In genomic region chr19:38654478-38655079, GRCh38 we compare ENCODE assay signal across 9 cellular contexts. TPM values are rescaled to one million over a fixed set of nuclear protein-coding genes. Genes with fewer than 3 reads are reported as not detected.
DNase-seq lines count a peak whose midpoint lies in the region; ATAC-seq and TF ChIP-seq lines count a peak whose summit lies in the region.
"Had no signal": no experiment of that assay in that cellular context is flagged by ENCODE, and none has a peak within 500 bp of the region (broad histone marks: within the 10 kb centered on the region; RNA-seq: fewer than 3 reads in every experiment).

No MANE protein-coding gene starts in this region.

- no peak for ATAC-seq in stimulated activated naive CD8-positive, alpha-beta T cell treated with anti-CD3 and anti-CD28 coated beads, Interleukin-15, amount 100 ng/mL, for 72 hours
- ATAC-seq in aorta (ENCODE audit: low FRiP score): no peak
- no peak for ATAC-seq in GM18870 (IDR thresholded peaks at IDR 0.05; ENCODE audit: unreplicated experiment)

- H3K9me3 Mint-ChIP-seq in stimulated activated naive CD8-positive, alpha-beta T cell treated with anti-CD3 and anti-CD28 coated beads, Interleukin-15, Interleukin-2, amounts not matched to agents 100 ng/mL and 50 ng/mL, for 24 hours: no peaks in the 10 kb centered on the region
- H3K9me3 Mint-ChIP-seq in stimulated activated naive CD8-positive, alpha-beta T cell treated with anti-CD3 and anti-CD28 coated beads, Interleukin-15, amount 100 ng/mL, for 72 hours: no peaks in the 10 kb centered on the region
- H3K9me3 Mint-ChIP-seq in chondrocyte (ENCODE audit: low read depth): no peaks in the 10 kb centered on the region
- H3K9me3 Mint-ChIP-seq: memory B cell had no signal

- H3K9me3 ChIP-seq in muscle layer of colon (ENCODE audit: low read length): no peaks in the 10 kb centered on the region
- H3K9me3 ChIP-seq in aorta (ENCODE audit: control insufficient read depth, low read length): no peaks in the 10 kb centered on the region
- H3K9me3 ChIP-seq in BE2C: no peaks in the 10 kb centered on the region

- H3K27ac Mint-ChIP-seq in stimulated activated naive CD8-positive, alpha-beta T cell treated with anti-CD3 and anti-CD28 coated beads, Interleukin-15, Interleukin-2, amounts not matched to agents 100 ng/mL and 50 ng/mL, for 24 hours: peak overlapping the region; percentile 22
- peak overlapping the region in 1 of 2 donors; percentile 50 for H3K27ac Mint-ChIP-seq in stimulated activated naive CD8-positive, alpha-beta T cell treated with anti-CD3 and anti-CD28 coated beads, Interleukin-15, amount 100 ng/mL, for 72 hours
- peak overlapping the region; percentile 99 for H3K27ac Mint-ChIP-seq in chondrocyte (ENCODE audit: unreplicated experiment)

- no peak overlapping the region for H3K9ac ChIP-seq in muscle layer of colon (ENCODE audit: low read length)

- no peaks in the 10 kb centered on the region for H3K27me3 ChIP-seq in muscle layer of colon (ENCODE audit: control insufficient read depth in 1 of 2, insufficient read depth in 2 of 2, low read length in 2 of 2)
- H3K27me3 ChIP-seq in aorta (ENCODE audit: control insufficient read depth in 1 of 2, insufficient read depth in 2 of 2, low read length in 1 of 2): no peaks in the 10 kb centered on the region
- H3K27me3 ChIP-seq in BE2C: no peaks in the 10 kb centered on the region

- H3K27ac ChIP-seq in muscle layer of colon (ENCODE audit: low read depth, low read length): peak overlapping the region; percentile 48
- peak overlapping the region; percentile 94 to 97 for H3K27ac ChIP-seq in aorta (ENCODE audit: low read depth in 1 of 2, low read length in 2 of 2)

- intact Hi-C loops in aorta (cut with DNase I): loop anchor here in 1 of 2 donors (10.0 kb wide), 1 partner anchor 180 kb away; the partner anchor contains the start of gene ECH1

- 3 to 5% methylated on average over 10 of the region's 10 CpGs for WGBS in aorta, 2 donors

- no peak overlapping the region for H3K4me3 Mint-ChIP-seq in stimulated activated naive CD8-positive, alpha-beta T cell treated with anti-CD3 and anti-CD28 coated beads, Interleukin-15, Interleukin-2, amounts not matched to agents 100 ng/mL and 50 ng/mL, for 24 hours
- H3K4me3 Mint-ChIP-seq in stimulated activated naive CD8-positive, alpha-beta T cell treated with anti-CD3 and anti-CD28 coated beads, Interleukin-15, amount 100 ng/mL, for 72 hours: peak overlapping the region in 1 of 2 donors; percentile 63
- peak overlapping the region; percentile 10 for H3K4me3 Mint-ChIP-seq in chondrocyte (ENCODE audit: unreplicated experiment)
- H3K4me3 Mint-ChIP-seq: memory B cell had no signal

- peaks cover 96% of the 10 kb centered on the region for H3K4me1 ChIP-seq in muscle layer of colon (ENCODE audit: insufficient read depth, low read length)
- peaks cover 11 to 19% of the 10 kb centered on the region in 2 donors for H3K4me1 ChIP-seq in aorta (ENCODE audit: control insufficient read depth in 1 of 2, insufficient read depth in 2 of 2, low read length in 2 of 2)
- peaks cover 8% of the 10 kb centered on the region; the same call in 1 of the 2 replicates for H3K4me1 ChIP-seq in BE2C

- no peaks in the 10 kb centered on the region for H3K36me3 ChIP-seq in muscle layer of colon (ENCODE audit: insufficient read depth, low read length)
- peaks cover 0 to 2% of the 10 kb centered on the region in 2 donors for H3K36me3 ChIP-seq in aorta (ENCODE audit: control insufficient read depth in 1 of 2, insufficient read depth in 2 of 2, low read length in 1 of 2)
- H3K36me3 ChIP-seq in BE2C: peaks cover 17% of the 10 kb centered on the region

- H3K27me3 Mint-ChIP-seq in stimulated activated naive CD8-positive, alpha-beta T cell treated with anti-CD3 and anti-CD28 coated beads, Interleukin-15, Interleukin-2, amounts not matched to agents 100 ng/mL and 50 ng/mL, for 24 hours: no peaks in the 10 kb centered on the region
- peaks cover 21% of the 10 kb centered on the region for H3K27me3 Mint-ChIP-seq in stimulated activated naive CD8-positive, alpha-beta T cell treated with anti-CD3 and anti-CD28 coated beads, Interleukin-15, amount 100 ng/mL, for 72 hours
- no peaks in the 10 kb centered on the region for H3K27me3 Mint-ChIP-seq in chondrocyte (ENCODE audit: low read depth)
- H3K27me3 Mint-ChIP-seq: memory B cell had no signal

- peaks cover 24% of the 10 kb centered on the region for H3K36me3 Mint-ChIP-seq in stimulated activated naive CD8-positive, alpha-beta T cell treated with anti-CD3 and anti-CD28 coated beads, Interleukin-15, Interleukin-2, amounts not matched to agents 100 ng/mL and 50 ng/mL, for 24 hours (ENCODE audit: low read depth)
- H3K36me3 Mint-ChIP-seq in chondrocyte (ENCODE audit: low read depth): peaks cover 9% of the 10 kb centered on the region

- H3K4me3 ChIP-seq in muscle layer of colon (ENCODE audit: low read depth in 1 of 2, low read length in 2 of 2) (no peak overlapping the region), aorta (ENCODE audit: low read length in 2 of 2) (peak overlapping the region in 1 of 2 donors; percentile 11), BE2C (ENCODE audit: low read depth, low read length) (no peak overlapping the region)

- TF ChIP-seq CTCF in chondrocyte (IDR thresholded peaks at IDR 0.05) (no peak), BE2C (IDR thresholded peaks at IDR 0.05; ENCODE audit: low read depth, low read length) (no peak)

- no peak for DNase-seq in stimulated activated naive CD8-positive, alpha-beta T cell treated with anti-CD3 and anti-CD28 coated beads, Interleukin-15, amount 100 ng/mL, for 72 hours
- DNase-seq in chondrocyte (ENCODE audit: low spot score) (no peak), aorta (no peak), BE2C (no peak), NCI-H2107 (lab: John Stamatoyannopoulos, UW) (no peak)

- H3K4me1 Mint-ChIP-seq in stimulated activated naive CD8-positive, alpha-beta T cell treated with anti-CD3 and anti-CD28 coated beads, Interleukin-15, Interleukin-2, amounts not matched to agents 100 ng/mL and 50 ng/mL, for 24 hours (ENCODE audit: low read depth): peaks cover 88% of the 10 kb centered on the region
- H3K4me1 Mint-ChIP-seq in stimulated activated naive CD8-positive, alpha-beta T cell treated with anti-CD3 and anti-CD28 coated beads, Interleukin-15, amount 100 ng/mL, for 72 hours: peaks cover 87% of the 10 kb centered on the region
- H3K4me1 Mint-ChIP-seq in chondrocyte (ENCODE audit: low read depth): peaks cover 100% of the 10 kb centered on the region

RNA-seq across cellular contexts. Expression of gene ACTN4, which starts 7.1 kb away (rescaled TPM):
- total RNA-seq in chondrocyte (641 to 921 TPM (median 917 TPM) in 3 replicates), aorta (1,000 to 10,000 TPM in 1 of 2 donors, 100 to 1,000 TPM in 1; 794 to 1,985 TPM)
- 100 to 1,000 TPM; 111 to 163 TPM for polyA plus RNA-seq in aorta
- 179 TPM for polyA plus RNA-seq in BE2C (2012; ENCODE audit: insufficient read depth, insufficient read length, low read depth)

RNA-seq across cellular contexts. Expression of gene EIF3K, which starts 35.6 kb away (rescaled TPM):
- 177 to 208 TPM (median 185 TPM) in 3 replicates for total RNA-seq in chondrocyte
- total RNA-seq in aorta: 100 to 1,000 TPM; 171 to 183 TPM
- 100 to 1,000 TPM; 299 to 445 TPM for polyA plus RNA-seq in aorta
- 581 TPM for polyA plus RNA-seq in BE2C (2012; ENCODE audit: insufficient read depth, insufficient read length, low read depth)

RNA-seq across cellular contexts. Expression of gene MAP4K1, which starts 36.8 kb away (rescaled TPM):
- total RNA-seq in chondrocyte: 0.23 to 1.4 TPM (median 1.4 TPM) in 3 replicates
- total RNA-seq in aorta: 10 to 100 TPM in 1 of 2 donors, 1 to 10 TPM in 1; 7.3 to 13.2 TPM
- polyA plus RNA-seq in aorta: 1 to 10 TPM; 1.6 to 2.1 TPM
- 10.0 TPM for polyA plus RNA-seq in BE2C (2012; ENCODE audit: insufficient read depth, insufficient read length, low read depth)
